In genomic region chr3:49411968-49412631, GRCh38 we compare ENCODE assay signal across 8 cellular contexts. TPM values are rescaled to one million over a fixed set of nuclear protein-coding genes. Genes with fewer than 3 reads are reported as not detected.
A peak's percentile ranks its signal among the peaks of the same experiment; 100 is the strongest.
DNase-seq lines count a peak whose midpoint lies in the region; ATAC-seq and TF ChIP-seq lines count a peak whose summit lies in the region.

TSS of gene RHOA (minus strand) at chr3:49411976. CDS start at chr3:49375589, 36,387 bp downstream.
TSS of gene TCTA (plus strand) at chr3:49412423. CDS start at chr3:49412427, 4 bp downstream.

- peaks cover 33% of the 10 kb centered on the region for H4K20me1 ChIP-seq in DOHH2 (ENCODE audit: control insufficient read depth, insufficient read depth, low read depth, low read length)
- H4K20me1 ChIP-seq in GM23338 (replicated peaks; ENCODE audit: insufficient read depth), result peaks cover 37% of the 10 kb centered on the region

- H3K9me3 Mint-ChIP-seq in GM23338, result no peaks in the 10 kb centered on the region
- no peaks in the 10 kb centered on the region for H3K9me3 Mint-ChIP-seq in naive B cell
- H3K9me3 Mint-ChIP-seq in stimulated activated memory B cell treated with anti-CD40 and anti-IgM and Interleukin-4, amounts not matched to agents 10 μg/mL and 1 μg/mL and 100 μg/mL, for 72 hours, result no peaks in the 10 kb centered on the region

- peak within 1 kb of the TSS; percentile 97 for H3K27ac Mint-ChIP-seq in GM23338
- peak within 1 kb of the TSS; percentile 92 to 99 (median 96) for H3K27ac Mint-ChIP-seq in naive B cell
- peak within 1 kb of the TSS; percentile 81 for H3K27ac Mint-ChIP-seq in stimulated activated memory B cell treated with anti-CD40 and anti-IgM and Interleukin-4, amounts not matched to agents 10 μg/mL and 1 μg/mL and 100 μg/mL, for 72 hours

- H3K27me3 Mint-ChIP-seq in GM23338 (ENCODE audit: insufficient read depth, low read depth, poor library complexity) (peaks cover 6% of the 10 kb centered on the region), naive B cell (no peaks in the 10 kb centered on the region)
- no peaks in the 10 kb centered on the region for H3K27me3 Mint-ChIP-seq in stimulated activated memory B cell treated with anti-CD40 and anti-IgM and Interleukin-4, amounts not matched to agents 10 μg/mL and 1 μg/mL and 100 μg/mL, for 72 hours

- H3K4me3 ChIP-seq in DOHH2 (ENCODE audit: low read length), result peak within 1 kb of the TSS; percentile 96
- peak within 1 kb of the TSS; percentile 84 for H3K4me3 ChIP-seq in GM23338

- H3K79me2 ChIP-seq in DOHH2 (ENCODE audit: control insufficient read depth, low read length) (peaks cover 80% of the 10 kb centered on the region), GM23338 (replicated peaks; ENCODE audit: insufficient read depth) (peaks cover 43% of the 10 kb centered on the region)

- peak; percentile 82 for ATAC-seq in GM23338
- peak; percentile 73 to 75 for ATAC-seq in naive B cell (ENCODE audit: low read depth in 2 of 2)
- ATAC-seq in stimulated activated memory B cell treated with anti-CD40 and anti-IgM and Interleukin-4, amounts not matched to agents 10 μg/mL and 1 μg/mL and 100 μg/mL, for 72 hours, result peak; percentile 92

- H3K36me3 ChIP-seq in DOHH2 (ENCODE audit: control insufficient read depth, low read length) (peaks cover 62% of the 10 kb centered on the region), GM23338 (ENCODE audit: insufficient read depth) (no peaks in the 10 kb centered on the region)

- H2AFZ ChIP-seq in GM23338, result peak within 1 kb of the TSS; percentile 83

- H3K4me1 Mint-ChIP-seq in GM23338 (peaks cover 28% of the 10 kb centered on the region), naive B cell (peaks cover 52 to 75% (median 62%) of the 10 kb centered on the region in 3 donors)
- peaks cover 75% of the 10 kb centered on the region for H3K4me1 Mint-ChIP-seq in stimulated activated memory B cell treated with anti-CD40 and anti-IgM and Interleukin-4, amounts not matched to agents 10 μg/mL and 1 μg/mL and 100 μg/mL, for 72 hours

- DNase-seq in GM23338 (ENCODE audit: low spot score), result peak; percentile 98
- DNase-seq in LHCN-M2 (ENCODE audit: low read depth), result peak; percentile 100
- DNase-seq in RPMI8226, result peak; percentile 99
- peak; percentile 97 to 98 for DNase-seq in activated T-helper 1 cell treated with anti-CD3 and anti-CD28 coated beads, Interleukin-2, amount 50 U/mL, for 16 hours (ENCODE audit: low read depth in 1 of 2, low spot score in 1 of 2)
- peak; percentile 100 for DNase-seq in fibroblast of gingiva (ENCODE audit: low read depth)
- peak; percentile 100 for DNase-seq in naive B cell

- H3K4me3 Mint-ChIP-seq in GM23338, result peak within 1 kb of the TSS; percentile 94
- H3K4me3 Mint-ChIP-seq in naive B cell, result peak within 1 kb of the TSS; percentile 78 to 95 (median 94)
- peak within 1 kb of the TSS; percentile 78 for H3K4me3 Mint-ChIP-seq in stimulated activated memory B cell treated with anti-CD40 and anti-IgM and Interleukin-4, amounts not matched to agents 10 μg/mL and 1 μg/mL and 100 μg/mL, for 72 hours

- H3F3A ChIP-seq in DOHH2 (ENCODE audit: control insufficient read depth, insufficient read depth), result peaks cover 8% of the 10 kb centered on the region
- peaks cover 14% of the 10 kb centered on the region for H3F3A ChIP-seq in GM23338 (replicated peaks; ENCODE audit: low read depth)

- no peaks in the 10 kb centered on the region for H3K9me3 ChIP-seq in DOHH2 (ENCODE audit: control insufficient read depth, insufficient read depth, low read length)

- H3K9me2 ChIP-seq in DOHH2 (replicated peaks; ENCODE audit: control insufficient read depth, low read length), result no peaks in the 10 kb centered on the region
- no peaks in the 10 kb centered on the region for H3K9me2 ChIP-seq in GM23338 (ENCODE audit: insufficient read depth)

- H3K4me2 ChIP-seq in DOHH2 (ENCODE audit: low read length), result peak within 1 kb of the TSS; percentile 97
- peak within 1 kb of the TSS; percentile 89 for H3K4me2 ChIP-seq in GM23338

- H3K36me3 Mint-ChIP-seq in GM23338 (ENCODE audit: low read depth), result peaks cover 24% of the 10 kb centered on the region
- peaks cover 0 to 5% of the 10 kb centered on the region in 2 donors for H3K36me3 Mint-ChIP-seq in naive B cell
- peaks cover 25% of the 10 kb centered on the region for H3K36me3 Mint-ChIP-seq in stimulated activated memory B cell treated with anti-CD40 and anti-IgM and Interleukin-4, amounts not matched to agents 10 μg/mL and 1 μg/mL and 100 μg/mL, for 72 hours

- TF ChIP-seq CTCF in DOHH2 (IDR thresholded peaks at IDR 0.05; ENCODE audit: low read depth, low read length, poor library complexity, severe bottlenecking), result no peak
- TF ChIP-seq CTCF in GM23338 (conservative IDR thresholded peaks at IDR 0.05; ENCODE audit: low read depth in 2 of 2), result no peak

- peak within 1 kb of the TSS; percentile 71 for H3K27ac ChIP-seq in DOHH2 (ENCODE audit: low read depth, low read length)
- peak within 1 kb of the TSS; percentile 88 for H3K27ac ChIP-seq in GM23338 (ENCODE audit: low read depth)

- H3K4me1 ChIP-seq in DOHH2 (ENCODE audit: control insufficient read depth, low read length) (peaks cover 60% of the 10 kb centered on the region), GM23338 (ENCODE audit: insufficient read depth) (peaks cover 12% of the 10 kb centered on the region)

- H3K27me3 ChIP-seq in DOHH2 (ENCODE audit: control insufficient read depth, low read length), result no peaks in the 10 kb centered on the region
- no peaks in the 10 kb centered on the region for H3K27me3 ChIP-seq in GM23338 (ENCODE audit: insufficient read depth)

TF ChIP-seq in GM23338, 12 proteins besides CTCF, POLR2A, EP300 and RAD21 (continues in another document):
- no peak for TF ChIP-seq ZNF462 (CRISPR knock-in tag; IDR thresholded peaks at IDR 0.05)

RNA-seq across cellular contexts. Expression of gene RHOA, which starts in this region (rescaled TPM):
- total RNA-seq in GM23338 (2014; rRNA removed; shearing (Covaris generic)), result 373 and 421 TPM in 2 replicates
- polyA plus RNA-seq in GM23338 (2016; fragmentation: Nextera tagmentation; extraction: Ambion mirVana) (234 and 248 TPM in 2 replicates), naive B cell (ENCODE audit: low read depth in 6 of 6) (1,000 to 10,000 TPM in 1 of 6 donors, 100 to 1,000 TPM in 5; 695 to 1,035 (median 800) TPM)
- 706 and 885 TPM in 2 replicates for total RNA-seq in LHCN-M2 (2014; rRNA removed)
- polyA plus RNA-seq in LHCN-M2 (2012), result 747 TPM

RNA-seq across cellular contexts. Expression of gene TCTA, which starts in this region (rescaled TPM):
- total RNA-seq in GM23338 (2014; rRNA removed; shearing (Covaris generic)), result 5.0 and 9.7 TPM in 2 replicates
- polyA plus RNA-seq in GM23338 (2016; fragmentation: Nextera tagmentation; extraction: Ambion mirVana) (3.9 and 4.0 TPM in 2 replicates), naive B cell (ENCODE audit: low read depth in 6 of 6) (10 to 100 TPM; 45.9 to 99.9 (median 58.6) TPM)
- total RNA-seq in LHCN-M2 (2014; rRNA removed), result 43.2 and 50.1 TPM in 2 replicates
- 74.3 TPM for polyA plus RNA-seq in LHCN-M2 (2012)

Comparison
In these comparisons a context has a peak if more than half of its experiments do, and no peak if none do; other contexts are left out.
1. Peak in every context shown above with its lines: DNase-seq, ATAC-seq, H3K4me3 ChIP-seq and H3K27ac ChIP-seq.